In the genomic region with DNA sequence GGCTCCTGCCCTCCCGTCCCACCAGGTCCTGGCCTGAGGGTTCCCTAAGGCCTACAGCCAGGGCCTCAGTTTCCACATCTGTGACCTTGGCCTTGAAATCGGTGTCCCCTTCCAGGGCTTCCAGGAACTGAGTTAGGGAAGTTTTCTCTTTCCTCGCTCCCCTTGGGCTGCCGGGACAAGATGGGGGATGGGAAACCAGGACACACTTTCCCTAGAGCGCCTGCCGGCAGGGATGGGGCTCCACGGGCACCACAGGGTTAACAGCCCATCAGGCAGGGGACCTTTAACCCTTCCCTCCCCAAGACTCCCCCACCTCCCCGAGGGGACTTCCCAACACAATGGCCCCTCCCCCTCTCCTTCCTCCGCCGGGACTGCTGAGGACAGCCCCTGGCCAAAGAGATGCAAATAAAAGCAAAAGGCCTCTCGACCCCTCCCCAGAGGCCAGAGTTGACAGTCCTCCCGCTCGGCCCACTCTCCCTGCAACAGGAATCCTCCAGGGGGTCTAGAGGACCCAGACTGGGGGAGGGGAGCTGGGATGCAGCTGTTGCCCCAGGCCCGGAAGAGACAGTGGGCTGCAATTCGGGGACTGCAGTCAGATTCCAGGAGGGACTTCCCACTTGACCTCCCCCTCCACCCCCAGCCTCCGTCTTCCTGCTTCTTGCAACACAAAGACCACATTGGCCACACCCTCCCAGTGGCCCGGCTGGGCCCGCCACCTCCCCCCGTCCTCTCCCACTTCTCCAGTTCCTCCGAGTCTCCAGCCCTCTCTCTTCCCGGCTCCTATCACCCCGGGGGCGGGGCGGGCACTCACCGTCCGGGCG, we compare ENCODE assay signal across 1 cellular context.
TF ChIP-seq lines count a peak whose summit lies in the region.

No MANE protein-coding gene starts in this region.

TF ChIP-seq in GM12878, 131 proteins besides CTCF, POLR2A, EP300 and RAD21 (continued from another document and continues in another):
- TF ChIP-seq RELB (IDR thresholded peaks at IDR 0.05; ENCODE audit: low read depth), result peak; percentile 95
- TF ChIP-seq, protein P1, sequence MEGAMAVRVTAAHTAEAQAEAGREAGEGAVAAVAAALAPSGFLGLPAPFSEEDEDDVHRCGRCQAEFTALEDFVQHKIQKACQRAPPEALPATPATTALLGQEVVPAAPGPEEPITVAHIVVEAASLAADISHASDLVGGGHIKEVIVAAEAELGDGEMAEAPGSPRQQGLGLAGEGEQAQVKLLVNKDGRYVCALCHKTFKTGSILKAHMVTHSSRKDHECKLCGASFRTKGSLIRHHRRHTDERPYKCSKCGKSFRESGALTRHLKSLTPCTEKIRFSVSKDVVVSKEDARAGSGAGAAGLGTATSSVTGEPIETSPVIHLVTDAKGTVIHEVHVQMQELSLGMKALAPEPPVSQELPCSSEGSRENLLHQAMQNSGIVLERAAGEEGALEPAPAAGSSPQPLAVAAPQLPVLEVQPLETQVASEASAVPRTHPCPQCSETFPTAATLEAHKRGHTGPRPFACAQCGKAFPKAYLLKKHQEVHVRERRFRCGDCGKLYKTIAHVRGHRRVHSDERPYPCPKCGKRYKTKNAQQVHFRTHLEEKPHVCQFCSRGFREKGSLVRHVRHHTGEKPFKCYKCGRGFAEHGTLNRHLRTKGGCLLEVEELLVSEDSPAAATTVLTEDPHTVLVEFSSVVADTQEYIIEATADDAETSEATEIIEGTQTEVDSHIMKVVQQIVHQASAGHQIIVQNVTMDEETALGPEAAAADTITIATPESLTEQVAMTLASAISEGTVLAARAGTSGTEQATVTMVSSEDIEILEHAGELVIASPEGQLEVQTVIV (IDR thresholded peaks at IDR 0.05; ENCODE audit: borderline replicate concordance, partially characterized antibody), result peak; percentile 57
- TF ChIP-seq PML (IDR thresholded peaks at IDR 0.05; ENCODE audit: low read length), result peak; percentile 76; the same call in 1 of the 2 replicates
- TF ChIP-seq, protein P2, sequence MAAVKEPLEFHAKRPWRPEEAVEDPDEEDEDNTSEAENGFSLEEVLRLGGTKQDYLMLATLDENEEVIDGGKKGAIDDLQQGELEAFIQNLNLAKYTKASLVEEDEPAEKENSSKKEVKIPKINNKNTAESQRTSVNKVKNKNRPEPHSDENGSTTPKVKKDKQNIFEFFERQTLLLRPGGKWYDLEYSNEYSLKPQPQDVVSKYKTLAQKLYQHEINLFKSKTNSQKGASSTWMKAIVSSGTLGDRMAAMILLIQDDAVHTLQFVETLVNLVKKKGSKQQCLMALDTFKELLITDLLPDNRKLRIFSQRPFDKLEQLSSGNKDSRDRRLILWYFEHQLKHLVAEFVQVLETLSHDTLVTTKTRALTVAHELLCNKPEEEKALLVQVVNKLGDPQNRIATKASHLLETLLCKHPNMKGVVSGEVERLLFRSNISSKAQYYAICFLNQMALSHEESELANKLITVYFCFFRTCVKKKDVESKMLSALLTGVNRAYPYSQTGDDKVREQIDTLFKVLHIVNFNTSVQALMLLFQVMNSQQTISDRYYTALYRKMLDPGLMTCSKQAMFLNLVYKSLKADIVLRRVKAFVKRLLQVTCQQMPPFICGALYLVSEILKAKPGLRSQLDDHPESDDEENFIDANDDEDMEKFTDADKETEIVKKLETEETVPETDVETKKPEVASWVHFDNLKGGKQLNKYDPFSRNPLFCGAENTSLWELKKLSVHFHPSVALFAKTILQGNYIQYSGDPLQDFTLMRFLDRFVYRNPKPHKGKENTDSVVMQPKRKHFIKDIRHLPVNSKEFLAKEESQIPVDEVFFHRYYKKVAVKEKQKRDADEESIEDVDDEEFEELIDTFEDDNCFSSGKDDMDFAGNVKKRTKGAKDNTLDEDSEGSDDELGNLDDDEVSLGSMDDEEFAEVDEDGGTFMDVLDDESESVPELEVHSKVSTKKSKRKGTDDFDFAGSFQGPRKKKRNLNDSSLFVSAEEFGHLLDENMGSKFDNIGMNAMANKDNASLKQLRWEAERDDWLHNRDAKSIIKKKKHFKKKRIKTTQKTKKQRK (IDR thresholded peaks at IDR 0.05; ENCODE audit: low read depth, low read length), result no peak
- TF ChIP-seq BACH1 (IDR thresholded peaks at IDR 0.05; ENCODE audit: borderline replicate concordance), result peak; percentile 36; the same call in 1 of the 2 replicates
- TF ChIP-seq POU2F2 (IDR thresholded peaks at IDR 0.05; ENCODE audit: borderline replicate concordance, low read depth, low read length), result peak; percentile 72; the same call in 2 of the 3 replicates
- TF ChIP-seq ATF7 (IDR thresholded peaks at IDR 0.05; ENCODE audit: low read depth), result peak; percentile 64; the same call in 1 of the 2 replicates
- TF ChIP-seq SMC3 (IDR thresholded peaks at IDR 0.05; ENCODE audit: borderline replicate concordance, low read length), result 0 out of 2 replicates have a peak, but pooled peaks have one; percentile 8
- TF ChIP-seq, protein P3, sequence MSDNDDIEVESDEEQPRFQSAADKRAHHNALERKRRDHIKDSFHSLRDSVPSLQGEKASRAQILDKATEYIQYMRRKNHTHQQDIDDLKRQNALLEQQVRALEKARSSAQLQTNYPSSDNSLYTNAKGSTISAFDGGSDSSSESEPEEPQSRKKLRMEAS (IDR thresholded peaks at IDR 0.05; ENCODE audit: low read depth, low read length), result no peak
- 0 out of 4 replicates have a peak, but pooled peaks of 1 of the 2 experiments have one; percentile 4 for TF ChIP-seq BHLHE40 (IDR thresholded peaks at IDR 0.05; ENCODE audit: borderline replicate concordance in 1 of 2, low read depth in 2 of 2, low read length in 1 of 2)
- TF ChIP-seq ESRRA (IDR thresholded peaks at IDR 0.05; ENCODE audit: low read length), result no peak
- TF ChIP-seq, protein P4, sequence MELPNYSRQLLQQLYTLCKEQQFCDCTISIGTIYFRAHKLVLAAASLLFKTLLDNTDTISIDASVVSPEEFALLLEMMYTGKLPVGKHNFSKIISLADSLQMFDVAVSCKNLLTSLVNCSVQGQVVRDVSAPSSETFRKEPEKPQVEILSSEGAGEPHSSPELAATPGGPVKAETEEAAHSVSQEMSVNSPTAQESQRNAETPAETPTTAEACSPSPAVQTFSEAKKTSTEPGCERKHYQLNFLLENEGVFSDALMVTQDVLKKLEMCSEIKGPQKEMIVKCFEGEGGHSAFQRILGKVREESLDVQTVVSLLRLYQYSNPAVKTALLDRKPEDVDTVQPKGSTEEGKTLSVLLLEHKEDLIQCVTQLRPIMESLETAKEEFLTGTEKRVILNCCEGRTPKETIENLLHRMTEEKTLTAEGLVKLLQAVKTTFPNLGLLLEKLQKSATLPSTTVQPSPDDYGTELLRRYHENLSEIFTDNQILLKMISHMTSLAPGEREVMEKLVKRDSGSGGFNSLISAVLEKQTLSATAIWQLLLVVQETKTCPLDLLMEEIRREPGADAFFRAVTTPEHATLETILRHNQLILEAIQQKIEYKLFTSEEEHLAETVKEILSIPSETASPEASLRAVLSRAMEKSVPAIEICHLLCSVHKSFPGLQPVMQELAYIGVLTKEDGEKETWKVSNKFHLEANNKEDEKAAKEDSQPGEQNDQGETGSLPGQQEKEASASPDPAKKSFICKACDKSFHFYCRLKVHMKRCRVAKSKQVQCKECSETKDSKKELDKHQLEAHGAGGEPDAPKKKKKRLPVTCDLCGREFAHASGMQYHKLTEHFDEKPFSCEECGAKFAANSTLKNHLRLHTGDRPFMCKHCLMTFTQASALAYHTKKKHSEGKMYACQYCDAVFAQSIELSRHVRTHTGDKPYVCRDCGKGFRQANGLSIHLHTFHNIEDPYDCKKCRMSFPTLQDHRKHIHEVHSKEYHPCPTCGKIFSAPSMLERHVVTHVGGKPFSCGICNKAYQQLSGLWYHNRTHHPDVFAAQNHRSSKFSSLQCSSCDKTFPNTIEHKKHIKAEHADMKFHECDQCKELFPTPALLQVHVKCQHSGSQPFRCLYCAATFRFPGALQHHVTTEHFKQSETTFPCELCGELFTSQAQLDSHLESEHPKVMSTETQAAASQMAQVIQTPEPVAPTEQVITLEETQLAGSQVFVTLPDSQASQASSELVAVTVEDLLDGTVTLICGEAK (IDR thresholded peaks at IDR 0.05; ENCODE audit: borderline replicate concordance), result no peak
- TF ChIP-seq CREB1 (IDR thresholded peaks at IDR 0.05; ENCODE audit: low read depth), result peak; percentile 25; the same call in 1 of the 2 replicates
- 0 out of 2 replicates have a peak, but pooled peaks have one; percentile 64 for TF ChIP-seq CHD2 (IDR thresholded peaks at IDR 0.05; ENCODE audit: borderline replicate concordance, low read depth, low read length)
- peak; percentile 59 for TF ChIP-seq SIN3A (IDR thresholded peaks at IDR 0.05; ENCODE audit: low read depth, low read length)
- TF ChIP-seq SREBF1 (IDR thresholded peaks at IDR 0.05; ENCODE audit: low read length), result no peak
- TF ChIP-seq ELK1 (IDR thresholded peaks at IDR 0.05; ENCODE audit: low read depth, low read length), result no peak
- peak; percentile 89 for TF ChIP-seq ZNF217 (IDR thresholded peaks at IDR 0.05)
- TF ChIP-seq ZNF687 (IDR thresholded peaks at IDR 0.05), result peak; percentile 54
- TF ChIP-seq KAT2A (conservative IDR thresholded peaks at IDR 0.05; ENCODE audit: control insufficient read depth, low read depth, low read length), result no peak
- no peak for TF ChIP-seq SRF (IDR thresholded peaks at IDR 0.05; ENCODE audit: low read depth in 2 of 2, low read length in 2 of 2)
- TF ChIP-seq, protein P5, sequence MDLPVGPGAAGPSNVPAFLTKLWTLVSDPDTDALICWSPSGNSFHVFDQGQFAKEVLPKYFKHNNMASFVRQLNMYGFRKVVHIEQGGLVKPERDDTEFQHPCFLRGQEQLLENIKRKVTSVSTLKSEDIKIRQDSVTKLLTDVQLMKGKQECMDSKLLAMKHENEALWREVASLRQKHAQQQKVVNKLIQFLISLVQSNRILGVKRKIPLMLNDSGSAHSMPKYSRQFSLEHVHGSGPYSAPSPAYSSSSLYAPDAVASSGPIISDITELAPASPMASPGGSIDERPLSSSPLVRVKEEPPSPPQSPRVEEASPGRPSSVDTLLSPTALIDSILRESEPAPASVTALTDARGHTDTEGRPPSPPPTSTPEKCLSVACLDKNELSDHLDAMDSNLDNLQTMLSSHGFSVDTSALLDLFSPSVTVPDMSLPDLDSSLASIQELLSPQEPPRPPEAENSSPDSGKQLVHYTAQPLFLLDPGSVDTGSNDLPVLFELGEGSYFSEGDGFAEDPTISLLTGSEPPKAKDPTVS (IDR thresholded peaks at IDR 0.05; ENCODE audit: low read depth, low read length), result no peak
- TF ChIP-seq HDGF (IDR thresholded peaks at IDR 0.05), result peak; percentile 66; the same call in 1 of the 2 replicates
- TF ChIP-seq SMARCA5 (IDR thresholded peaks at IDR 0.05), result peak; percentile 94
- TF ChIP-seq NR2C1 (IDR thresholded peaks at IDR 0.05), result peak; percentile 82
- no peak for TF ChIP-seq FOXK2 (IDR thresholded peaks at IDR 0.05)
- TF ChIP-seq HDAC2 (IDR thresholded peaks at IDR 0.05), result no peak
- 0 out of 2 replicates have a peak, but pooled peaks have one; percentile 61 for TF ChIP-seq CHD1 (IDR thresholded peaks at IDR 0.05; ENCODE audit: low read depth, low read length)
- TF ChIP-seq, protein P6, sequence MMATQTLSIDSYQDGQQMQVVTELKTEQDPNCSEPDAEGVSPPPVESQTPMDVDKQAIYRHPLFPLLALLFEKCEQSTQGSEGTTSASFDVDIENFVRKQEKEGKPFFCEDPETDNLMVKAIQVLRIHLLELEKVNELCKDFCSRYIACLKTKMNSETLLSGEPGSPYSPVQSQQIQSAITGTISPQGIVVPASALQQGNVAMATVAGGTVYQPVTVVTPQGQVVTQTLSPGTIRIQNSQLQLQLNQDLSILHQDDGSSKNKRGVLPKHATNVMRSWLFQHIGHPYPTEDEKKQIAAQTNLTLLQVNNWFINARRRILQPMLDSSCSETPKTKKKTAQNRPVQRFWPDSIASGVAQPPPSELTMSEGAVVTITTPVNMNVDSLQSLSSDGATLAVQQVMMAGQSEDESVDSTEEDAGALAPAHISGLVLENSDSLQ (IDR thresholded peaks at IDR 0.05), result no peak; the same call in 1 of the 2 replicates
- peak; percentile 69 for TF ChIP-seq RELA (IDR thresholded peaks at IDR 0.05; ENCODE audit: borderline replicate concordance, partially characterized antibody)
- no peak for TF ChIP-seq BCL11A (IDR thresholded peaks at IDR 0.05; ENCODE audit: low read depth, low read length)
- peak; percentile 47; the same call in 1 of the 2 replicates for TF ChIP-seq EED (IDR thresholded peaks at IDR 0.05; ENCODE audit: low read depth)
